In genomic region chr9:93699650-93700049, GRCh38 we compare ENCODE assay signal across 22 cellular contexts.
"Had no signal": no experiment of that assay in that cellular context is flagged by ENCODE, and none has a peak within 500 bp of the region (broad histone marks: within the 10 kb centered on the region; RNA-seq: fewer than 3 reads in every experiment).

No MANE protein-coding gene starts in this region.

- ATAC-seq: activated CD8-positive, alpha-beta T cell treated with anti-CD3 and anti-CD28 coated beads for 36 hours; activated T-cell treated with anti-CD3 and anti-CD28 coated beads, Interleukin-2, amount 50 U/mL, for 72 hours; body of pancreas; left lung; natural killer cell treated with Interleukin-12 subunit alpha and Interleukin-12 subunit beta and Interleukin-15 and Interleukin-18, amount 100 ng/mL, for 72 hours; right cardiac atrium; stimulated activated naive CD8-positive, alpha-beta T cell treated with anti-CD3 and anti-CD28 coated beads, Interleukin-15, Interleukin-2, amounts not matched to agents 100 U/mL and 50 U/mL, for 24 hours; WTC11 had no signal

- H3K9me3 ChIP-seq: colonic mucosa, prostate gland had no signal

- H3K4me1 ChIP-seq: body of pancreas, colonic mucosa, esophagus muscularis mucosa, left lung, prostate gland had no signal

- H3K27ac ChIP-seq: body of pancreas, colonic mucosa, esophagus muscularis mucosa, hepatocyte, left lung, prostate gland, skin epidermis had no signal

- DNase-seq: activated CD4-positive, alpha-beta T cell treated with anti-CD3 and anti-CD28 coated beads for 48 hours; activated CD8-positive, alpha-beta memory T cell treated with anti-CD3 and anti-CD28 coated beads, Interleukin-2, amount 50 U/mL, for 4 hours; activated CD8-positive, alpha-beta T cell treated with anti-CD3 and anti-CD28 coated beads for 36 hours; activated gamma-delta T cell; activated T-cell treated with anti-CD3 and anti-CD28 coated beads, Interleukin-2, amount 50 U/mL, for 72 hours; amniotic stem cell; body of pancreas; caudate nucleus; colonic mucosa; kidney; left lung; right cardiac atrium; stimulated activated CD4-positive, alpha-beta T cell treated with anti-CD3 and anti-CD28 coated beads, Interleukin-4, amount 100 ng/mL, for 24 hours; stimulated activated naive CD8-positive, alpha-beta T cell treated with anti-CD3 and anti-CD28 coated beads, Interleukin-15, Interleukin-2, amounts not matched to agents 100 U/mL and 50 U/mL, for 24 hours; T-helper 2 cell; trophoblast cell had no signal

- H3K27me3 ChIP-seq: body of pancreas, colonic mucosa, esophagus muscularis mucosa, hepatocyte, left lung had no signal

- H3K36me3 ChIP-seq: colonic mucosa, esophagus muscularis mucosa, left lung, prostate gland had no signal

- H3K4me3 ChIP-seq: body of pancreas, colonic mucosa, esophagus muscularis mucosa, hepatocyte, left lung, prostate gland, skin epidermis had no signal
